8 cellular contexts compared by ENCODE assay signal in genomic region chr2:190882327-190882766, GRCh38. TPM values are rescaled to one million over a fixed set of nuclear protein-coding genes. Genes with fewer than 3 reads are reported as not detected.
DNase-seq lines count a peak whose midpoint lies in the region; ATAC-seq and TF ChIP-seq lines count a peak whose summit lies in the region.

No MANE protein-coding gene starts in this region.

- DNase-seq in activated naive CD8-positive, alpha-beta T cell treated with anti-CD3 and anti-CD28 coated beads, Interleukin-2, amount 50 U/mL, for 24 hours = no peak
- DNase-seq in upper lobe of right lung (no peak), SKM-1 treated with dmso at 0.1 percent for 144 hours (lab: John Stamatoyannopoulos, UW; ENCODE audit: unreplicated experiment) (no peak), HuH-7.5 (ENCODE audit: low spot score) (no peak), posterior vena cava (ENCODE audit: low spot score) (no peak)

- H3K27ac ChIP-seq in liver (ENCODE audit: low read depth in 1 of 2, low read length in 2 of 2) = peak overlapping the region; percentile 95 to 98
- H3K27ac ChIP-seq in upper lobe of right lung = peak overlapping the region; percentile 97

- peak overlapping the region; percentile 93 for H3K4me3 Mint-ChIP-seq in activated naive CD8-positive, alpha-beta T cell treated with anti-CD3 and anti-CD28 coated beads, Interleukin-2, amount 50 U/mL, for 24 hours

- no peak for TF ChIP-seq CTCF in liver (IDR thresholded peaks at IDR 0.05; ENCODE audit: low read depth, low read length, missing input control)
- no peak for TF ChIP-seq CTCF in upper lobe of right lung (IDR thresholded peaks at IDR 0.05)

- H3K27me3 Mint-ChIP-seq in activated naive CD8-positive, alpha-beta T cell treated with anti-CD3 and anti-CD28 coated beads, Interleukin-2, amount 50 U/mL, for 24 hours = peaks cover 4% of the 10 kb centered on the region

- intact Hi-C loops in upper lobe of right lung (cut with DNase I) (no loop called here), posterior vena cava (cut with DNase I) (no loop called here)

- H3K4me1 Mint-ChIP-seq in activated naive CD8-positive, alpha-beta T cell treated with anti-CD3 and anti-CD28 coated beads, Interleukin-2, amount 50 U/mL, for 24 hours = peaks cover 59% of the 10 kb centered on the region

- 64% methylated on average over 5 of the region's 5 CpGs for WGBS in liver

- peak overlapping the region; percentile 56 to 83 for H3K9ac ChIP-seq in liver (ENCODE audit: low read depth in 1 of 2, low read length in 2 of 2)

- peak overlapping the region; percentile 98 for H3K27ac Mint-ChIP-seq in activated naive CD8-positive, alpha-beta T cell treated with anti-CD3 and anti-CD28 coated beads, Interleukin-2, amount 50 U/mL, for 24 hours

- no peaks in the 10 kb centered on the region for H3K36me3 ChIP-seq in liver (ENCODE audit: control insufficient read depth in 4 of 4, insufficient read depth in 3 of 4, low read depth in 1 of 4, low read length in 3 of 4)
- H3K36me3 ChIP-seq in upper lobe of right lung = no peaks in the 10 kb centered on the region

- H3K4me1 ChIP-seq in liver (ENCODE audit: control insufficient read depth in 4 of 4, insufficient read depth in 4 of 4, low read length in 3 of 4) = peaks cover 0 to 15% (median 7%) of the 10 kb centered on the region in 4 donors
- H3K4me1 ChIP-seq in upper lobe of right lung = peaks cover 36% of the 10 kb centered on the region

- peak overlapping the region; percentile 81 to 96 (median 84) for H3K4me3 ChIP-seq in liver (ENCODE audit: low read depth in 1 of 3, low read length in 3 of 3)
- peak overlapping the region; percentile 87 for H3K4me3 ChIP-seq in upper lobe of right lung

- peaks cover 37% of the 10 kb centered on the region for H3K36me3 Mint-ChIP-seq in activated naive CD8-positive, alpha-beta T cell treated with anti-CD3 and anti-CD28 coated beads, Interleukin-2, amount 50 U/mL, for 24 hours (ENCODE audit: low read depth)

- no peak for TF ChIP-seq RAD21 in liver (IDR thresholded peaks at IDR 0.05)

- H3K9me3 ChIP-seq in liver (ENCODE audit: control insufficient read depth in 4 of 4, low read length in 3 of 4) (no peaks in the 10 kb centered on the region), upper lobe of right lung (no peaks in the 10 kb centered on the region)

- no peaks in the 10 kb centered on the region for H3K27me3 ChIP-seq in liver (ENCODE audit: control insufficient read depth in 4 of 4, insufficient read depth in 4 of 4, low read length in 3 of 4)
- H3K27me3 ChIP-seq in upper lobe of right lung = no peaks in the 10 kb centered on the region

- peak; percentile 13 for ATAC-seq in GM18502 (IDR thresholded peaks at IDR 0.05; ENCODE audit: poor library complexity, unreplicated experiment)
- ATAC-seq in HG03196 (IDR thresholded peaks at IDR 0.05; ENCODE audit: unreplicated experiment) = peak; percentile 9
- no peak for ATAC-seq in activated naive CD8-positive, alpha-beta T cell treated with anti-CD3 and anti-CD28 coated beads, Interleukin-2, amount 50 U/mL, for 24 hours
- ATAC-seq in upper lobe of right lung = no peak

- no peaks in the 10 kb centered on the region for H3K9me3 Mint-ChIP-seq in activated naive CD8-positive, alpha-beta T cell treated with anti-CD3 and anti-CD28 coated beads, Interleukin-2, amount 50 U/mL, for 24 hours

TF ChIP-seq in liver, 16 proteins besides CTCF, POLR2A, EP300 and RAD21:
- no peak for TF ChIP-seq JUND (IDR thresholded peaks at IDR 0.05)
- no peak for TF ChIP-seq HNF4A (conservative IDR thresholded peaks at IDR 0.05)
- no peak for TF ChIP-seq RXRA (IDR thresholded peaks at IDR 0.05)
- TF ChIP-seq MAX (IDR thresholded peaks at IDR 0.05) = no peak
- TF ChIP-seq SP1 (IDR thresholded peaks at IDR 0.05) = no peak
- TF ChIP-seq TAF1 (conservative IDR thresholded peaks at IDR 0.05) = no peak
- TF ChIP-seq FOXA2 (IDR thresholded peaks at IDR 0.05) = no peak
- TF ChIP-seq EGR1 (IDR thresholded peaks at IDR 0.05; ENCODE audit: low read depth in 2 of 2) = no peak
- TF ChIP-seq HNF4G (IDR thresholded peaks at IDR 0.05) = no peak
- TF ChIP-seq FOXA1 (IDR thresholded peaks at IDR 0.05) = no peak
- TF ChIP-seq NR2F2 (IDR thresholded peaks at IDR 0.05) = no peak
- no peak for TF ChIP-seq YY1 (IDR thresholded peaks at IDR 0.05)
- TF ChIP-seq, protein P1, sequence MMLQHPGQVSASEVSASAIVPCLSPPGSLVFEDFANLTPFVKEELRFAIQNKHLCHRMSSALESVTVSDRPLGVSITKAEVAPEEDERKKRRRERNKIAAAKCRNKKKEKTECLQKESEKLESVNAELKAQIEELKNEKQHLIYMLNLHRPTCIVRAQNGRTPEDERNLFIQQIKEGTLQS (IDR thresholded peaks at IDR 0.05) = no peak
- TF ChIP-seq, protein P2, sequence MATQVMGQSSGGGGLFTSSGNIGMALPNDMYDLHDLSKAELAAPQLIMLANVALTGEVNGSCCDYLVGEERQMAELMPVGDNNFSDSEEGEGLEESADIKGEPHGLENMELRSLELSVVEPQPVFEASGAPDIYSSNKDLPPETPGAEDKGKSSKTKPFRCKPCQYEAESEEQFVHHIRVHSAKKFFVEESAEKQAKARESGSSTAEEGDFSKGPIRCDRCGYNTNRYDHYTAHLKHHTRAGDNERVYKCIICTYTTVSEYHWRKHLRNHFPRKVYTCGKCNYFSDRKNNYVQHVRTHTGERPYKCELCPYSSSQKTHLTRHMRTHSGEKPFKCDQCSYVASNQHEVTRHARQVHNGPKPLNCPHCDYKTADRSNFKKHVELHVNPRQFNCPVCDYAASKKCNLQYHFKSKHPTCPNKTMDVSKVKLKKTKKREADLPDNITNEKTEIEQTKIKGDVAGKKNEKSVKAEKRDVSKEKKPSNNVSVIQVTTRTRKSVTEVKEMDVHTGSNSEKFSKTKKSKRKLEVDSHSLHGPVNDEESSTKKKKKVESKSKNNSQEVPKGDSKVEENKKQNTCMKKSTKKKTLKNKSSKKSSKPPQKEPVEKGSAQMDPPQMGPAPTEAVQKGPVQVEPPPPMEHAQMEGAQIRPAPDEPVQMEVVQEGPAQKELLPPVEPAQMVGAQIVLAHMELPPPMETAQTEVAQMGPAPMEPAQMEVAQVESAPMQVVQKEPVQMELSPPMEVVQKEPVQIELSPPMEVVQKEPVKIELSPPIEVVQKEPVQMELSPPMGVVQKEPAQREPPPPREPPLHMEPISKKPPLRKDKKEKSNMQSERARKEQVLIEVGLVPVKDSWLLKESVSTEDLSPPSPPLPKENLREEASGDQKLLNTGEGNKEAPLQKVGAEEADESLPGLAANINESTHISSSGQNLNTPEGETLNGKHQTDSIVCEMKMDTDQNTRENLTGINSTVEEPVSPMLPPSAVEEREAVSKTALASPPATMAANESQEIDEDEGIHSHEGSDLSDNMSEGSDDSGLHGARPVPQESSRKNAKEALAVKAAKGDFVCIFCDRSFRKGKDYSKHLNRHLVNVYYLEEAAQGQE (IDR thresholded peaks at IDR 0.05) = no peak
- TF ChIP-seq, protein P3, sequence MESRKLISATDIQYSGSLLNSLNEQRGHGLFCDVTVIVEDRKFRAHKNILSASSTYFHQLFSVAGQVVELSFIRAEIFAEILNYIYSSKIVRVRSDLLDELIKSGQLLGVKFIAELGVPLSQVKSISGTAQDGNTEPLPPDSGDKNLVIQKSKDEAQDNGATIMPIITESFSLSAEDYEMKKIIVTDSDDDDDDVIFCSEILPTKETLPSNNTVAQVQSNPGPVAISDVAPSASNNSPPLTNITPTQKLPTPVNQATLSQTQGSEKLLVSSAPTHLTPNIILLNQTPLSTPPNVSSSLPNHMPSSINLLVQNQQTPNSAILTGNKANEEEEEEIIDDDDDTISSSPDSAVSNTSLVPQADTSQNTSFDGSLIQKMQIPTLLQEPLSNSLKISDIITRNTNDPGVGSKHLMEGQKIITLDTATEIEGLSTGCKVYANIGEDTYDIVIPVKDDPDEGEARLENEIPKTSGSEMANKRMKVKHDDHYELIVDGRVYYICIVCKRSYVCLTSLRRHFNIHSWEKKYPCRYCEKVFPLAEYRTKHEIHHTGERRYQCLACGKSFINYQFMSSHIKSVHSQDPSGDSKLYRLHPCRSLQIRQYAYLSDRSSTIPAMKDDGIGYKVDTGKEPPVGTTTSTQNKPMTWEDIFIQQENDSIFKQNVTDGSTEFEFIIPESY (IDR thresholded peaks at IDR 0.05) = no peak
- no peak for TF ChIP-seq GABPA (IDR thresholded peaks at IDR 0.05 in 1 of 2, conservative IDR thresholded peaks at IDR 0.05 in 1 of 2)

RNA-seq across cellular contexts. Expression of gene GLS, which starts 1.7 kb away (rescaled TPM):
- total RNA-seq in liver = 10 to 100 TPM; 27.7 to 38.6 TPM
- polyA plus RNA-seq in liver = 1 to 10 TPM; 4.3 to 5.3 TPM
- 209 TPM for total RNA-seq in upper lobe of right lung
- total RNA-seq in posterior vena cava = 100 to 1,000 TPM; 231 to 237 TPM

Comparison
In these comparisons a context has a peak if more than half of its experiments do, and no peak if none do; other contexts are left out.
1. ATAC-seq: peak in GM18502 (single experiment) and HG03196 (single experiment); none in activated naive CD8-positive, alpha-beta T cell treated with anti-CD3 and anti-CD28 coated beads, Interleukin-2, amount 50 U/mL, for 24 hours (single experiment) and upper lobe of right lung (single experiment).